8 cellular contexts compared by ENCODE assay signal in genomic region chr4:121800961-121801714, GRCh38. TPM values are rescaled to one million over a fixed set of nuclear protein-coding genes. Genes with fewer than 3 reads are reported as not detected.
DNase-seq lines count a peak whose midpoint lies in the region; ATAC-seq and TF ChIP-seq lines count a peak whose summit lies in the region.

TSS of gene EXOSC9 (plus strand) at chr4:121801323. CDS start at chr4:121801425, 102 bp downstream.

- H3K36me3 Mint-ChIP-seq in CD4-positive, alpha-beta memory T cell, result peaks cover 17 to 34% of the 10 kb centered on the region in 2 donors

- 0% methylated on average over 48 of the region's 48 CpGs for WGBS in lung, 2 donors

- CTCF ChIA-PET in CD4-positive, alpha-beta memory T cell (lab: Charles Lee; ENCODE audit: partially characterized antibody), result interaction anchor here (0.7 to 1.6 kb wide), 4 partner anchors 9 to 105 kb away, joined by 3 read pairs; no protein-coding TSS in a partner anchor

- DNase-seq in CD4-positive, alpha-beta memory T cell, result peak; percentile 93 to 96 (median 93)
- DNase-seq in HPDE6-E6E7 (ENCODE audit: extremely low spot score) (peak; percentile 91), NK-92 (lab: John Stamatoyannopoulos, UW; ENCODE audit: unreplicated experiment) (peak; percentile 56), lung (ENCODE audit: low spot score) (peak; percentile 96)
- DNase-seq in activated CD8-positive, alpha-beta memory T cell treated with anti-CD3 and anti-CD28 coated beads for 1 hour (ENCODE audit: extremely low read depth in 1 of 2, low read depth in 1 of 2), result peak; percentile 92 to 93
- DNase-seq in effector CD4-positive, alpha-beta T cell, result peak; percentile 97
- peak; percentile 87 to 92 (median 91) for DNase-seq in stimulated activated CD4-positive, alpha-beta T cell treated with anti-CD3 and anti-CD28 coated beads, TNF-alpha, amount 100 ng/mL, for 4 hours (ENCODE audit: low read depth in 3 of 3)

- peak within 1 kb of the TSS; percentile 88 for H3K27ac ChIP-seq in CD4-positive, alpha-beta memory T cell (ENCODE audit: low read depth, low read length)
- H3K27ac ChIP-seq in lung (ENCODE audit: low read depth in 1 of 2, low read length in 1 of 2), result peak within 1 kb of the TSS; percentile 89 to 94

- H3K9me3 Mint-ChIP-seq in CD4-positive, alpha-beta memory T cell, result peaks cover 0 to 2% (median 0%) of the 10 kb centered on the region in 8 donors

- intact Hi-C loops in CD4-positive, alpha-beta memory T cell (cut with micrococcal nuclease), result loop anchor here (1.0 to 5.0 kb wide), 6 partner anchors 22 to 931 kb away; partner anchors contain the start of genes BBS12, BBS7 and CCNA2

- peaks cover 29 to 52% (median 39%) of the 10 kb centered on the region in 4 donors for H3K4me1 Mint-ChIP-seq in CD4-positive, alpha-beta memory T cell

- peak; percentile 81 for ATAC-seq in GM19463 (IDR thresholded peaks at IDR 0.05; ENCODE audit: unreplicated experiment)
- ATAC-seq in lung (ENCODE audit: insufficient read depth, low FRiP score), result peak; percentile 90

- H3K27me3 ChIP-seq in CD4-positive, alpha-beta memory T cell (ENCODE audit: insufficient read depth, low read length), result no peaks in the 10 kb centered on the region
- H3K27me3 ChIP-seq in lung (ENCODE audit: control insufficient read depth, insufficient read depth), result no peaks in the 10 kb centered on the region

- POLR2A ChIA-PET in CD4-positive, alpha-beta memory T cell (lab: Charles Lee; ENCODE audit: partially characterized antibody), result interaction anchor here (0.7 to 3.8 kb wide), 10 partner anchors 9 to 931 kb away, joined by 3 to 56 read pairs (median 5); partner anchors contain the start of genes ANXA5, BBS12, BBS7 and BLTP1

- H3K9me3 ChIP-seq in CD4-positive, alpha-beta memory T cell (ENCODE audit: control insufficient read depth in 1 of 2, low read length in 2 of 2), result no peaks in the 10 kb centered on the region
- no peaks in the 10 kb centered on the region for H3K9me3 ChIP-seq in lung (ENCODE audit: control insufficient read depth in 2 of 2, insufficient read depth in 1 of 2, low read length in 1 of 2)

- TF ChIP-seq CTCF in lung (IDR thresholded peaks at IDR 0.05; ENCODE audit: control extremely low read depth, extremely low read depth), result no peak

- H3K27me3 Mint-ChIP-seq in CD4-positive, alpha-beta memory T cell, result peaks cover 0 to 3% of the 10 kb centered on the region in 2 donors

- H3K4me3 Mint-ChIP-seq in CD4-positive, alpha-beta memory T cell, result peak within 1 kb of the TSS; percentile 92 to 100 (median 96)

- peak within 1 kb of the TSS; percentile 74 to 98 for H3K4me3 ChIP-seq in CD4-positive, alpha-beta memory T cell (ENCODE audit: low read length in 2 of 2)
- H3K4me3 ChIP-seq in lung, result peak within 1 kb of the TSS; percentile 97

- peaks cover 50% of the 10 kb centered on the region for H3K4me1 ChIP-seq in CD4-positive, alpha-beta memory T cell (ENCODE audit: insufficient read depth, low read length)
- H3K4me1 ChIP-seq in lung (ENCODE audit: control insufficient read depth in 2 of 2, insufficient read depth in 2 of 2, low read length in 2 of 2), result no peaks in the 10 kb centered on the region

- H3K27ac Mint-ChIP-seq in CD4-positive, alpha-beta memory T cell, result peak within 1 kb of the TSS; percentile 94 to 100 (median 99)

- H3K36me3 ChIP-seq in CD4-positive, alpha-beta memory T cell (ENCODE audit: insufficient read depth, low read length), result peaks cover 11% of the 10 kb centered on the region
- peaks cover 6 to 13% of the 10 kb centered on the region in 2 donors for H3K36me3 ChIP-seq in lung (ENCODE audit: control insufficient read depth in 2 of 2, insufficient read depth in 2 of 2, low read length in 2 of 2)

RNA-seq across cellular contexts. Expression of gene EXOSC9, which starts in this region (rescaled TPM):
- 10 to 100 TPM; 43.0 to 45.4 TPM for total RNA-seq in CD4-positive, alpha-beta memory T cell
- 10 to 100 TPM; 40.6 to 45.1 TPM for polyA plus RNA-seq in CD4-positive, alpha-beta memory T cell
- 10 to 100 TPM; 15.9 to 28.8 TPM for total RNA-seq in lung
- 10 to 100 TPM; 21.8 to 30.9 TPM for polyA plus RNA-seq in lung

Comparison
In these comparisons a context has a peak if more than half of its experiments do, and no peak if none do; other contexts are left out.
1. Peak in every context shown above with its lines: DNase-seq, ATAC-seq, H3K4me3 ChIP-seq and H3K27ac ChIP-seq.